2 cellular contexts compared by ENCODE assay signal in the genomic region with DNA sequence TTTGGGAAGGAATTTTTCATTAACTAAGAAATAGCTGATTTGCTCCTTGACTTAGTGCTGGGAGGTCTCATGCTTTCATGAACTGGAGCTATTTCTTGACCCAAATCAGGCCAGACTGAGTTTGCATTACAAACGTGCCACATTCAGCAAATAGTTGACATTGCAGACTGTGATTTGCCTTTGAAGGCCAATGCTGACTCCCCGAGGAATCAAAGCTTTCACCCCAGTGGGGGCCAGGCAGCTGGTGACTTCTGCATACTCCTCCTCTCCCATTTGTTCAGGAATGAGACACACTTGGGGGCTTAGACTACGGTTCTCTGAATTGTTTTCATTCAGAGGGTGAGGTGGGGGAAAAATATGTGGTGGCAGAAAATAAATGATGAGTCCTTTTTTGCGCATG.
TF ChIP-seq lines count a peak whose summit lies in the region.

No MANE protein-coding gene starts in this region.

TF ChIP-seq in GM23338, 12 proteins besides CTCF, POLR2A, EP300 and RAD21 (continued from another document):
- 0 out of 2 replicates have a peak, but pooled peaks have one; percentile 34 for TF ChIP-seq ETS1 (IDR thresholded peaks at IDR 0.05)
- TF ChIP-seq ZNF462 (CRISPR knock-in tag; IDR thresholded peaks at IDR 0.05), result peak; percentile 94
- 0 out of 2 replicates have a peak, but pooled peaks have one; percentile 40 for TF ChIP-seq ZNF114 (CRISPR knock-in tag; IDR thresholded peaks at IDR 0.05)
- no peak for TF ChIP-seq STAT1 (IDR thresholded peaks at IDR 0.05; ENCODE audit: unreplicated experiment)
- peak; percentile 62 for TF ChIP-seq CREB1 (CRISPR knock-in tag; IDR thresholded peaks at IDR 0.05; ENCODE audit: low read depth)
- TF ChIP-seq POLR2AphosphoS5 (IDR thresholded peaks at IDR 0.05; ENCODE audit: low read depth), result peak; percentile 43; the same call in 1 of the 2 replicates
- TF ChIP-seq NANOG (IDR thresholded peaks at IDR 0.05; ENCODE audit: borderline replicate concordance), result peak; percentile 97
- TF ChIP-seq, protein P1, sequence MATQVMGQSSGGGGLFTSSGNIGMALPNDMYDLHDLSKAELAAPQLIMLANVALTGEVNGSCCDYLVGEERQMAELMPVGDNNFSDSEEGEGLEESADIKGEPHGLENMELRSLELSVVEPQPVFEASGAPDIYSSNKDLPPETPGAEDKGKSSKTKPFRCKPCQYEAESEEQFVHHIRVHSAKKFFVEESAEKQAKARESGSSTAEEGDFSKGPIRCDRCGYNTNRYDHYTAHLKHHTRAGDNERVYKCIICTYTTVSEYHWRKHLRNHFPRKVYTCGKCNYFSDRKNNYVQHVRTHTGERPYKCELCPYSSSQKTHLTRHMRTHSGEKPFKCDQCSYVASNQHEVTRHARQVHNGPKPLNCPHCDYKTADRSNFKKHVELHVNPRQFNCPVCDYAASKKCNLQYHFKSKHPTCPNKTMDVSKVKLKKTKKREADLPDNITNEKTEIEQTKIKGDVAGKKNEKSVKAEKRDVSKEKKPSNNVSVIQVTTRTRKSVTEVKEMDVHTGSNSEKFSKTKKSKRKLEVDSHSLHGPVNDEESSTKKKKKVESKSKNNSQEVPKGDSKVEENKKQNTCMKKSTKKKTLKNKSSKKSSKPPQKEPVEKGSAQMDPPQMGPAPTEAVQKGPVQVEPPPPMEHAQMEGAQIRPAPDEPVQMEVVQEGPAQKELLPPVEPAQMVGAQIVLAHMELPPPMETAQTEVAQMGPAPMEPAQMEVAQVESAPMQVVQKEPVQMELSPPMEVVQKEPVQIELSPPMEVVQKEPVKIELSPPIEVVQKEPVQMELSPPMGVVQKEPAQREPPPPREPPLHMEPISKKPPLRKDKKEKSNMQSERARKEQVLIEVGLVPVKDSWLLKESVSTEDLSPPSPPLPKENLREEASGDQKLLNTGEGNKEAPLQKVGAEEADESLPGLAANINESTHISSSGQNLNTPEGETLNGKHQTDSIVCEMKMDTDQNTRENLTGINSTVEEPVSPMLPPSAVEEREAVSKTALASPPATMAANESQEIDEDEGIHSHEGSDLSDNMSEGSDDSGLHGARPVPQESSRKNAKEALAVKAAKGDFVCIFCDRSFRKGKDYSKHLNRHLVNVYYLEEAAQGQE (IDR thresholded peaks at IDR 0.05; ENCODE audit: unreplicated experiment), result no peak
TF ChIP-seq in GM23338: peak in this region for 6.

TF ChIP-seq in IMR-90, 13 proteins besides CTCF, POLR2A, EP300 and RAD21 (continued from another document):
- TF ChIP-seq FOS (IDR thresholded peaks at IDR 0.05; ENCODE audit: low read depth, low read length) (no peak), MAFK (IDR thresholded peaks at IDR 0.05; ENCODE audit: low read depth, low read length) (no peak), CHD1 (IDR thresholded peaks at IDR 0.05; ENCODE audit: low read depth, low read length) (no peak), MAZ (IDR thresholded peaks at IDR 0.05; ENCODE audit: borderline replicate concordance, low read depth, low read length) (no peak), SMC3 (IDR thresholded peaks at IDR 0.05; ENCODE audit: low read depth, low read length) (no peak), NFE2L2 (IDR thresholded peaks at IDR 0.05; ENCODE audit: low read depth, low read length) (no peak), BHLHE40 (IDR thresholded peaks at IDR 0.05; ENCODE audit: low read depth, low read length) (no peak)
- TF ChIP-seq, protein P2, sequence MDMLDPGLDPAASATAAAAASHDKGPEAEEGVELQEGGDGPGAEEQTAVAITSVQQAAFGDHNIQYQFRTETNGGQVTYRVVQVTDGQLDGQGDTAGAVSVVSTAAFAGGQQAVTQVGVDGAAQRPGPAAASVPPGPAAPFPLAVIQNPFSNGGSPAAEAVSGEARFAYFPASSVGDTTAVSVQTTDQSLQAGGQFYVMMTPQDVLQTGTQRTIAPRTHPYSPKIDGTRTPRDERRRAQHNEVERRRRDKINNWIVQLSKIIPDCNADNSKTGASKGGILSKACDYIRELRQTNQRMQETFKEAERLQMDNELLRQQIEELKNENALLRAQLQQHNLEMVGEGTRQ (IDR thresholded peaks at IDR 0.05; ENCODE audit: low read depth, low read length), result no peak
